In the genomic region with DNA sequence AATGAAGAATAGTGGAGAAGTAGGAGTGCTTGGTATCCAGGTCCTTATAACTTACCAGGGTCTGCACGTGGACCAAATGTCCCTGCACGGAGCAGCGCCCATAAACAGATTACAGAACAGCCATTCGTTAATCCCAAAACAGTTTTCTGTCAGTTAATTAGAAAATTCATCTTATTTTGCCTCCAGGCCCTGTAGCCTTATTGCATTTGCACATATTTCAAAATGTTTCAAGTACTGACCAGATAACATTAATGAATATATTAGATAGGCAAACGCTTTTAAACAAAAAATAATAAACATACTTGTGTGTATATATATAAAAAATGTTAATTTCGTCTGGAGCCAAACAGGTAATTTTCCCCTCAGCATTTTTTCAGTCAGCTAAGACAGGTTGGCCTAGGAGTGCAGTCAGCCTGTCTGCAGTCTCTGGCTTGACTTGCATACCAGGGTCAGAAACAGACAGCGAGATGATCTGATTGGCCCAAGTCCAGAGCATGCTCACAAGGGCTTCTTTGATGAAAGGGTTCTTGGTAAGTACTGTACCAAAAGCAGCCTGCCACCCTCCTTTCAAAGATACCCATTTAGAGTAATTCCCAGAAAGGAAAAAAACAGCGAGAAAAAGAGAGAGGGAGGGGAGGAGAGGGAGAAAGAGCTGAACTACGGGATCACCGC, we compare ENCODE assay signal across 17 cellular contexts.
DNase-seq lines count a peak whose midpoint lies in the region; ATAC-seq, FAIRE-seq and TF ChIP-seq lines count a peak whose summit lies in the region.
"Had no signal": no experiment of that assay in that cellular context is flagged by ENCODE, and none has a peak within 500 bp of the region (broad histone marks: within the 10 kb centered on the region; RNA-seq: fewer than 3 reads in every experiment).

No MANE protein-coding gene starts in this region.

- no peaks in the 10 kb centered on the region for H3K27me3 Mint-ChIP-seq in astrocyte (ENCODE audit: low read depth, unreplicated experiment)
- H3K27me3 Mint-ChIP-seq: activated CD8-positive, alpha-beta memory T cell treated with anti-CD3 and anti-CD28 coated beads, Interleukin-2, amount 10 ng/mL, durations not matched to agents 7 days and 5 days had no signal

- H3K27ac ChIP-seq in astrocyte (ENCODE audit: low read depth, low read length) (no peak overlapping the region), prostate gland (no peak overlapping the region)
- H3K27ac ChIP-seq: BLaER1 treated with 17β-estradiol and CSF1 and Interleukin-3, amounts not matched to agents 10 nM and 100 nM; psoas muscle; SJSA1 had no signal

- H3K36me3 ChIP-seq in astrocyte (ENCODE audit: insufficient read depth, low read length) (no peaks in the 10 kb centered on the region), prostate gland (no peaks in the 10 kb centered on the region)
- H3K36me3 ChIP-seq: SJSA1 had no signal

- ATAC-seq in GM19395 (IDR thresholded peaks at IDR 0.05; ENCODE audit: unreplicated experiment), result no peak
- ATAC-seq: activated CD8-positive, alpha-beta memory T cell treated with anti-CD3 and anti-CD28 coated beads, Interleukin-2, amount 10 ng/mL, durations not matched to agents 7 days and 5 days; psoas muscle had no signal

- no peak for FAIRE-seq in astrocyte (lab: Jason Lieb, UNC)
- FAIRE-seq: bronchial epithelial cell, H1, HTR-8/SVneo had no signal

- no peaks in the 10 kb centered on the region for H3K9me3 Mint-ChIP-seq in astrocyte (ENCODE audit: unreplicated experiment)

- no peak overlapping the region for H2AFZ ChIP-seq in astrocyte (ENCODE audit: low read depth, low read length)

- H3K9ac ChIP-seq in astrocyte (ENCODE audit: low read length), result no peak overlapping the region
- H3K9ac ChIP-seq: BLaER1 treated with 17β-estradiol and CSF1 and Interleukin-3, amounts not matched to agents 10 nM and 100 nM had no signal

- H3K9me3 ChIP-seq in astrocyte (ENCODE audit: insufficient read depth, low read depth, low read length), result no peaks in the 10 kb centered on the region
- no peaks in the 10 kb centered on the region for H3K9me3 ChIP-seq in prostate gland
- H3K9me3 ChIP-seq: BLaER1 treated with 17β-estradiol and CSF1 and Interleukin-3, amounts not matched to agents 10 nM and 100 nM; psoas muscle; SJSA1 had no signal

- TF ChIP-seq POLR2A in prostate gland (IDR thresholded peaks at IDR 0.05), result no peak

- H4K20me1 ChIP-seq in astrocyte (ENCODE audit: insufficient read depth, low read length), result no peaks in the 10 kb centered on the region
- H4K20me1 ChIP-seq: BLaER1 treated with 17β-estradiol and CSF1 and Interleukin-3, amounts not matched to agents 10 nM and 100 nM had no signal

- H3K4me2 ChIP-seq in astrocyte (ENCODE audit: low read length), result peak overlapping the region; percentile 4
- H3K4me2 ChIP-seq: BLaER1 treated with 17β-estradiol and CSF1 and Interleukin-3, amounts not matched to agents 10 nM and 100 nM had no signal

- no peak for TF ChIP-seq CTCF in astrocyte (IDR thresholded peaks at IDR 0.05; ENCODE audit: insufficient read depth, low read depth, low read length)
- no peak for TF ChIP-seq CTCF in prostate gland (IDR thresholded peaks at IDR 0.05)

- no peaks in the 10 kb centered on the region for H3K36me3 Mint-ChIP-seq in astrocyte (ENCODE audit: low read depth, unreplicated experiment)

- H3K4me1 Mint-ChIP-seq in astrocyte (ENCODE audit: low read depth, unreplicated experiment), result peaks cover 51% of the 10 kb centered on the region
- H3K4me1 Mint-ChIP-seq: activated CD8-positive, alpha-beta memory T cell treated with anti-CD3 and anti-CD28 coated beads, Interleukin-2, amount 10 ng/mL, durations not matched to agents 7 days and 5 days had no signal

- H3K4me3 Mint-ChIP-seq in astrocyte (ENCODE audit: unreplicated experiment), result no peak overlapping the region
- H3K4me3 Mint-ChIP-seq: activated CD8-positive, alpha-beta memory T cell treated with anti-CD3 and anti-CD28 coated beads, Interleukin-2, amount 10 ng/mL, durations not matched to agents 7 days and 5 days had no signal

- intact Hi-C loops in prostate gland (cut with DNase I), result no loop called here

- H3K27me3 ChIP-seq in astrocyte (ENCODE audit: insufficient read depth, low read length) (no peaks in the 10 kb centered on the region), prostate gland (replicated peaks; ENCODE audit: insufficient read depth) (no peaks in the 10 kb centered on the region)
- H3K27me3 ChIP-seq: BLaER1 treated with 17β-estradiol and CSF1 and Interleukin-3, amounts not matched to agents 10 nM and 100 nM; SJSA1 had no signal

- peak; percentile 38 for DNase-seq in NCI-H1048 (lab: John Stamatoyannopoulos, UW)
- DNase-seq in astrocyte (ENCODE audit: low read depth), result no peak
- DNase-seq in iris pigment epithelial cell (ENCODE audit: low read depth), result peak; percentile 45
- peak; percentile 43 for DNase-seq in prostate gland (ENCODE audit: low spot score)
- no peak for DNase-seq in T-helper 2 cell
- DNase-seq in NCI-H774 (lab: John Stamatoyannopoulos, UW), result no peak
- DNase-seq: activated CD8-positive, alpha-beta memory T cell treated with anti-CD3 and anti-CD28 coated beads, Interleukin-2, amount 10 ng/mL, durations not matched to agents 7 days and 5 days; effector memory CD4-positive, alpha-beta T cell; MM.1S; NCI-H2171 treated with DMSO at 0.1 percent for 48 hours; psoas muscle had no signal

- H3K79me2 ChIP-seq in astrocyte (ENCODE audit: insufficient read depth, low read length), result no peaks in the 10 kb centered on the region

- no peak overlapping the region for H3K27ac Mint-ChIP-seq in astrocyte (ENCODE audit: unreplicated experiment)
- H3K27ac Mint-ChIP-seq: activated CD8-positive, alpha-beta memory T cell treated with anti-CD3 and anti-CD28 coated beads, Interleukin-2, amount 10 ng/mL, durations not matched to agents 7 days and 5 days had no signal

- H3K4me3 ChIP-seq in astrocyte (ENCODE audit: insufficient read depth, low read depth, low read length) (no peak overlapping the region), prostate gland (no peak overlapping the region)
- H3K4me3 ChIP-seq: BLaER1 treated with 17β-estradiol and CSF1 and Interleukin-3, amounts not matched to agents 10 nM and 100 nM; psoas muscle; SJSA1 had no signal

- WGBS in prostate gland, result 42% methylated on average over 10 of the region's 10 CpGs

- H3K4me1 ChIP-seq in astrocyte (ENCODE audit: insufficient read depth, low read length) (no peaks in the 10 kb centered on the region), prostate gland (replicated peaks) (peaks cover 3% of the 10 kb centered on the region)
- H3K4me1 ChIP-seq: psoas muscle, SJSA1 had no signal

Comparison
In these comparisons a context has a peak if more than half of its experiments do, and no peak if none do; other contexts are left out.
1. DNase-seq: peak in NCI-H1048 (single experiment), iris pigment epithelial cell (single experiment) and prostate gland (single experiment); none in astrocyte (single experiment), T-helper 2 cell (0 of 5) and NCI-H774 (single experiment).